Comparison of ENCODE assay signal across 1 cellular context in the genomic region with DNA sequence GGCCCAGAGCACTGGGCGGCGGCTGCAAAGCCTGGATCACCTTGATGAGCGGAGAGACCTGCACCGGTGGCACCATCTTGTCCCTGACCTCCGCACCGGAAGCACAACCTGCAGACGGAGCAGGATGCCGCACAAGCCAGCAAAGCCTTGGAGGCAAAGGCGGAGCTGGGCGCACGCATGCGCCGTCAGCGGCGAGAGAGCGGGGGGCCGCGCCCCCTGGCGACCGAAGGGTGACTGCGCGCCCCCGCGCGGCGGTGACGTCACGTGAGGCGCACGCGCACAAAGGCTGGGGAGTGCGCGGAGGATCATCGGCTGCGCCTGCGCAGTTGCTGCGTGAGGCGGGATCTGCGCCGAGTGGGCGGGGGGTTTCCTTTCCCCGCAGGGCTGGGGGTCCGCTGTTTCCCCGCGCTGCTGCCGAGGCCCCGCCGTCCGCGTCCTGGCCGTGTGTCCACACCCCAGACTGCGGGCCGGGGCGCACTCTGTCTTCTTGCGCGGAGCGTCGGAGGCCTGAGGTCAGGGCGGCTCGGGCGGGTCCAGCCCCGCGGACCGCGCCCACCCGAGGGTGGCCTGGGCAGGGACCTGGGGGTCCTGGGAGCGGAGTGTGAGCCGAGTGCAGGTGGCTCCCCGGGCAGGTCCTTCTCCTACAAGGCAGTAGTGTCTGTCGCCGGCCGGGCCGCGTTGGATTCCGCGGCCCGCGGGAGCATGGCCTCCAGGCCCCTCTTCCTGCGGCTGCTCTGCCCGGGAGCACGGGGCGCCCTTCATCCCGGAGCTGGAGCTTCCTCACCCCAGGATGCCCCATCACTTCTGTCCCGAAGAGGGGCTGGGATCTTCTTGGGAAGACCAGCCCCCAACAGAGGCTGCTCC.
A peak's percentile ranks its signal among the peaks of the same experiment; 100 is the strongest.
TF ChIP-seq lines count a peak whose summit lies in the region.

Gene ATP5ME, minus strand, starts transcription at position 105 of the 864 bp plus-strand sequence. Its CDS starts 29 bp downstream, at position 76.
Gene MYL5, plus strand, starts transcription at position 371 of the 864 bp plus-strand sequence. CDS start 3,485 bp downstream, outside the sequence.

TF ChIP-seq in HepG2, 621 proteins besides CTCF, POLR2A, EP300 and RAD21 (continued from another document):
- no peak for TF ChIP-seq ZFP36 (IDR thresholded peaks at IDR 0.05; ENCODE audit: borderline replicate concordance, low read depth, low read length, partially characterized antibody)
- TF ChIP-seq ISX (CRISPR knock-in tag; conservative IDR thresholded peaks at IDR 0.05), result no peak
- no peak for TF ChIP-seq MEF2D (CRISPR knock-in tag; IDR thresholded peaks at IDR 0.05)
- TF ChIP-seq ZNF484 (CRISPR knock-in tag; IDR thresholded peaks at IDR 0.05; ENCODE audit: borderline replicate concordance, low read depth), result no peak; the same call in 1 of the 2 replicates
- TF ChIP-seq MAZ (IDR thresholded peaks at IDR 0.05; ENCODE audit: borderline replicate concordance, low read depth, low read length), result peak; percentile 87
- peak; percentile 61 for TF ChIP-seq MAZ (CRISPR knock-in tag; IDR thresholded peaks at IDR 0.05; ENCODE audit: low read depth)
- TF ChIP-seq ZNF629 (CRISPR knock-in tag; conservative IDR thresholded peaks at IDR 0.05), result no peak
- TF ChIP-seq MTA3 (CRISPR knock-in tag; IDR thresholded peaks at IDR 0.05), result no peak
- no peak for TF ChIP-seq BRCA1 (CRISPR knock-in tag; IDR thresholded peaks at IDR 0.05)
- TF ChIP-seq, protein P1, sequence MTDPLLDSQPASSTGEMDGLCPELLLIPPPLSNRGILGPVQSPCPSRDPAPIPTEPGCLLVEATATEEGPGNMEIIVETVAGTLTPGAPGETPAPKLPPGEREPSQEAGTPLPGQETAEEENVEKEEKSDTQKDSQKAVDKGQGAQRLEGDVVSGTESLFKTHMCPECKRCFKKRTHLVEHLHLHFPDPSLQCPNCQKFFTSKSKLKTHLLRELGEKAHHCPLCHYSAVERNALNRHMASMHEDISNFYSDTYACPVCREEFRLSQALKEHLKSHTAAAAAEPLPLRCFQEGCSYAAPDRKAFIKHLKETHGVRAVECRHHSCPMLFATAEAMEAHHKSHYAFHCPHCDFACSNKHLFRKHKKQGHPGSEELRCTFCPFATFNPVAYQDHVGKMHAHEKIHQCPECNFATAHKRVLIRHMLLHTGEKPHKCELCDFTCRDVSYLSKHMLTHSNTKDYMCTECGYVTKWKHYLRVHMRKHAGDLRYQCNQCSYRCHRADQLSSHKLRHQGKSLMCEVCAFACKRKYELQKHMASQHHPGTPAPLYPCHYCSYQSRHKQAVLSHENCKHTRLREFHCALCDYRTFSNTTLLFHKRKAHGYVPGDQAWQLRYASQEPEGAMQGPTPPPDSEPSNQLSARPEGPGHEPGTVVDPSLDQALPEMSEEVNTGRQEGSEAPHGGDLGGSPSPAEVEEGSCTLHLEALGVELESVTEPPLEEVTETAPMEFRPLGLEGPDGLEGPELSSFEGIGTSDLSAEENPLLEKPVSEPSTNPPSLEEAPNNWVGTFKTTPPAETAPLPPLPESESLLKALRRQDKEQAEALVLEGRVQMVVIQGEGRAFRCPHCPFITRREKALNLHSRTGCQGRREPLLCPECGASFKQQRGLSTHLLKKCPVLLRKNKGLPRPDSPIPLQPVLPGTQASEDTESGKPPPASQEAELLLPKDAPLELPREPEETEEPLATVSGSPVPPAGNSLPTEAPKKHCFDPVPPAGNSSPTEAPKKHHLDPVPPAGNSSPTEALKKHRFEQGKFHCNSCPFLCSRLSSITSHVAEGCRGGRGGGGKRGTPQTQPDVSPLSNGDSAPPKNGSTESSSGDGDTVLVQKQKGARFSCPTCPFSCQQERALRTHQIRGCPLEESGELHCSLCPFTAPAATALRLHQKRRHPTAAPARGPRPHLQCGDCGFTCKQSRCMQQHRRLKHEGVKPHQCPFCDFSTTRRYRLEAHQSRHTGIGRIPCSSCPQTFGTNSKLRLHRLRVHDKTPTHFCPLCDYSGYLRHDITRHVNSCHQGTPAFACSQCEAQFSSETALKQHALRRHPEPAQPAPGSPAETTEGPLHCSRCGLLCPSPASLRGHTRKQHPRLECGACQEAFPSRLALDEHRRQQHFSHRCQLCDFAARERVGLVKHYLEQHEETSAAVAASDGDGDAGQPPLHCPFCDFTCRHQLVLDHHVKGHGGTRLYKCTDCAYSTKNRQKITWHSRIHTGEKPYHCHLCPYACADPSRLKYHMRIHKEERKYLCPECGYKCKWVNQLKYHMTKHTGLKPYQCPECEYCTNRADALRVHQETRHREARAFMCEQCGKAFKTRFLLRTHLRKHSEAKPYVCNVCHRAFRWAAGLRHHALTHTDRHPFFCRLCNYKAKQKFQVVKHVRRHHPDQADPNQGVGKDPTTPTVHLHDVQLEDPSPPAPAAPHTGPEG (CRISPR knock-in tag; IDR thresholded peaks at IDR 0.05), result no peak
- TF ChIP-seq IKZF1 (IDR thresholded peaks at IDR 0.05), result no peak
- TF ChIP-seq NFATC3 (CRISPR knock-in tag; IDR thresholded peaks at IDR 0.05), result no peak
